In genomic region chr20:60424267-60424904, GRCh38 we compare ENCODE assay signal across 24 cellular contexts.
DNase-seq lines count a peak whose midpoint lies in the region; ATAC-seq and TF ChIP-seq lines count a peak whose summit lies in the region.
"Had no signal": no experiment of that assay in that cellular context is flagged by ENCODE, and none has a peak within 500 bp of the region (broad histone marks: within the 10 kb centered on the region; RNA-seq: fewer than 3 reads in every experiment).

No MANE protein-coding gene starts in this region.

- no peak overlapping the region for H3K4me3 ChIP-seq in HEK293 (ENCODE audit: low read depth, low read length)
- H3K4me3 ChIP-seq: SJCRH30 had no signal

- peak; percentile 40 for DNase-seq in Ammon's horn (ENCODE audit: low spot score)
- peak; percentile 69 for DNase-seq in astrocyte of the hippocampus (ENCODE audit: low read depth, low spot score)
- DNase-seq in omental fat pad (ENCODE audit: low spot score): no peak
- DNase-seq in stimulated activated CD4-positive, alpha-beta T cell treated with anti-CD3 and anti-CD28 coated beads, Interleukin-1b, Interleukin-23, amount 100 ng/mL, for 48 hours: no peak
- DNase-seq in SIG-M5 (lab: John Stamatoyannopoulos, UW): no peak
- DNase-seq: BE2C; CD8-positive, alpha-beta memory T cell; DMS 273 treated with DMSO at 0.1 percent for 48 hours; DMS79; EL; GF-D8; H9; HFFc6; NCI-H1092 treated with DMSO at 0.1 percent for 48 hours; NCI-H1436; NCI-H187; NCI-H2081 treated with DMSO at 0.1 percent for 48 hours; NCI-H2171; NCI-H524 treated with DMSO at 0.1 percent for 48 hours; NCI-H774; SJCRH30 had no signal

- no peaks in the 10 kb centered on the region for H3K4me1 ChIP-seq in HEK293 (ENCODE audit: control insufficient read depth, insufficient read depth, low read length)
- H3K4me1 ChIP-seq: BE2C, SJCRH30 had no signal

- H3K36me3 ChIP-seq in HEK293 (ENCODE audit: control insufficient read depth in 2 of 2, insufficient read depth in 1 of 2, low read length in 2 of 2): no peaks in the 10 kb centered on the region
- H3K36me3 ChIP-seq: BE2C, SJCRH30 had no signal

- CTCF ChIA-PET in HEK293 (lab: Yijun Ruan, JAX): interaction anchor here (0.5 kb wide), 1 partner anchor 202 kb away, joined by 3 read pairs; no protein-coding TSS in a partner anchor

- POLR2A ChIA-PET in HEK293 (lab: Yijun Ruan, JAX): no interaction called here

- no peak overlapping the region for H3K27ac ChIP-seq in HEK293 (ENCODE audit: extremely low read depth, low read depth, low read length)
- H3K27ac ChIP-seq: SJCRH30 had no signal

- no peaks in the 10 kb centered on the region for H3K9me3 ChIP-seq in HEK293 (ENCODE audit: control insufficient read depth, insufficient read depth, low read depth, low read length)
- H3K9me3 ChIP-seq: BE2C, SJCRH30 had no signal

- TF ChIP-seq CTCF in HEK293 (tag by site-specific recombination; IDR thresholded peaks at IDR 0.05) (no peak), omental fat pad (IDR thresholded peaks at IDR 0.05) (no peak)

- ATAC-seq in omental fat pad (ENCODE audit: low FRiP score): peak; percentile 78
- ATAC-seq in GM21360 (IDR thresholded peaks at IDR 0.05; ENCODE audit: unreplicated experiment): no peak
- ATAC-seq: SK-N-SH treated with all-trans-retinoic acid at 6 μM for 48 hours had no signal

TF ChIP-seq in HEK293, 187 proteins besides CTCF, POLR2A, EP300 and RAD21:
- no peak for TF ChIP-seq ZNF114 (tag by site-specific recombination; IDR thresholded peaks at IDR 0.05)
- TF ChIP-seq PRDM10 (tag by site-specific recombination; IDR thresholded peaks at IDR 0.05): peak; percentile 82

Comparison
In these comparisons a context has a peak if more than half of its experiments do, and no peak if none do; other contexts are left out.
1. DNase-seq: peak in Ammon's horn (single experiment) and astrocyte of the hippocampus (single experiment); none in omental fat pad (single experiment), stimulated activated CD4-positive, alpha-beta T cell treated with anti-CD3 and anti-CD28 coated beads, Interleukin-1b, Interleukin-23, amount 100 ng/mL, for 48 hours (single experiment) and SIG-M5 (single experiment).